In genomic region chr14:67270354-67270753, GRCh38 we compare ENCODE assay signal across 13 cellular contexts. TPM values are rescaled to one million over a fixed set of nuclear protein-coding genes. Genes with fewer than 3 reads are reported as not detected.
DNase-seq lines count a peak whose midpoint lies in the region; ATAC-seq lines count a peak whose summit lies in the region.
"Had no signal": no experiment of that assay in that cellular context is flagged by ENCODE, and none has a peak within 500 bp of the region (broad histone marks: within the 10 kb centered on the region; RNA-seq: fewer than 3 reads in every experiment).

No MANE protein-coding gene starts in this region.

- H3K4me1 ChIP-seq in ectodermal cell (ENCODE audit: control insufficient read depth, insufficient read depth, low read length) (peaks cover 46% of the 10 kb centered on the region), muscle layer of duodenum (ENCODE audit: control insufficient read depth in 1 of 2, insufficient read depth in 2 of 2, low read length in 2 of 2) (peaks cover 7 to 30% of the 10 kb centered on the region in 2 donors)

- H3K27ac ChIP-seq in ectodermal cell (ENCODE audit: insufficient read depth, low read depth, low read length, poor library complexity, severe bottlenecking): peak overlapping the region; percentile 94
- H3K27ac ChIP-seq in muscle layer of duodenum (ENCODE audit: low read length): peak overlapping the region; percentile 57
- peak overlapping the region; percentile 94 for H3K27ac ChIP-seq in temporal lobe (ENCODE audit: low read depth, low read length)

- H3K4me3 ChIP-seq in ectodermal cell (ENCODE audit: insufficient read depth, low read depth, low read length): no peak overlapping the region
- peak overlapping the region; percentile 37 to 38 for H3K4me3 ChIP-seq in muscle layer of duodenum (ENCODE audit: low read depth in 1 of 2, low read length in 2 of 2)
- H3K4me3 ChIP-seq: lung had no signal

- no peak for ATAC-seq in GM21526 (IDR thresholded peaks at IDR 0.05; ENCODE audit: low FRiP score, unreplicated experiment)
- ATAC-seq: activated CD4-positive, CD25-positive, alpha-beta regulatory T cell treated with anti-CD3 and anti-CD28 coated beads, Interleukin-2, amount 50 U/mL, for 24 hours had no signal

- H3K9me3 ChIP-seq in ectodermal cell (ENCODE audit: control insufficient read depth, low read length) (no peaks in the 10 kb centered on the region), muscle layer of duodenum (ENCODE audit: control insufficient read depth in 1 of 2, low read length in 2 of 2) (no peaks in the 10 kb centered on the region)

- DNase-seq in NCI-H2227 (lab: John Stamatoyannopoulos, UW; ENCODE audit: unreplicated experiment) (peak; percentile 12), C1 segment of cervical spinal cord (lab: John Stamatoyannopoulos, UW) (no peak), DMS 273 (lab: John Stamatoyannopoulos, UW; ENCODE audit: unreplicated experiment) (no peak), occipital lobe (lab: John Stamatoyannopoulos, UW) (no peak)
- DNase-seq: NCI-H1092 treated with DMSO at 0.1 percent for 48 hours, NCI-H526, SHP77 treated with DMSO at 0.1 percent for 48 hours had no signal

- 57 to 71% methylated on average over 1 of the region's 1 CpG for WGBS in ectodermal cell, 2 experiments

- H3K36me3 ChIP-seq in ectodermal cell (ENCODE audit: control insufficient read depth, insufficient read depth, low read length) (no peaks in the 10 kb centered on the region), muscle layer of duodenum (ENCODE audit: control insufficient read depth in 1 of 2, insufficient read depth in 2 of 2, low read length in 2 of 2) (no peaks in the 10 kb centered on the region)

- H3K27me3 ChIP-seq in ectodermal cell (ENCODE audit: control insufficient read depth, insufficient read depth, low read length, poor library complexity, severe bottlenecking): no peaks in the 10 kb centered on the region
- no peaks in the 10 kb centered on the region for H3K27me3 ChIP-seq in muscle layer of duodenum (ENCODE audit: low read depth, low read length)

RNA-seq across cellular contexts. Expression of gene PALS1, which starts 29.1 kb away (rescaled TPM):
- polyA plus RNA-seq in ectodermal cell (2013, experiment 1 of 4): 42.3 TPM
- 45.1 TPM for polyA plus RNA-seq in ectodermal cell (2013, experiment 2 of 4)
- polyA plus RNA-seq in ectodermal cell (2013, experiment 3 of 4): 35.6 TPM
- polyA plus RNA-seq in ectodermal cell (2013, experiment 4 of 4): 35.8 TPM
- total RNA-seq in temporal lobe (18.7 TPM), occipital lobe (19.8 TPM)
